ENCODE assay signal across 14 cellular contexts in genomic region chr7:18290865-18291264, GRCh38.
A peak's percentile ranks its signal among the peaks of the same experiment; 100 is the strongest.
DNase-seq lines count a peak whose midpoint lies in the region; ATAC-seq and TF ChIP-seq lines count a peak whose summit lies in the region.
"Had no signal": no experiment of that assay in that cellular context is flagged by ENCODE, and none has a peak within 500 bp of the region (broad histone marks: within the 10 kb centered on the region; RNA-seq: fewer than 3 reads in every experiment).

No MANE protein-coding gene starts in this region.

- no peak for DNase-seq in left ventricle myocardium inferior
- no peak for DNase-seq in left ventricle myocardium superior
- peak; percentile 54 for DNase-seq in NCI-H226
- DNase-seq in right cardiac atrium = no peak
- no peak for DNase-seq in vagina (ENCODE audit: extremely low spot score in 2 of 2)
- DNase-seq in Karpas-422 = no peak
- DNase-seq in NCI-H1092 treated with DMSO at 0.1 percent for 48 hours (lab: John Stamatoyannopoulos, UW) = no peak
- no peak for DNase-seq in tibial artery
- DNase-seq: activated CD4-positive, alpha-beta T cell treated with anti-CD3 and anti-CD28 coated beads, Interleukin-2, amount 50 U/mL, for 48 hours; NCI-H524 treated with DMSO at 0.1 percent for 48 hours; RPMI8226; T-helper 9 cell had no signal

- no peaks in the 10 kb centered on the region for H3K79me2 ChIP-seq in Karpas-422 (ENCODE audit: low read length)

- H3K9ac ChIP-seq in Karpas-422 (ENCODE audit: low read length) = no peak overlapping the region

- H3K27me3 ChIP-seq in left ventricle myocardium inferior (ENCODE audit: low read depth) (no peaks in the 10 kb centered on the region), right cardiac atrium (ENCODE audit: control insufficient read depth, insufficient read depth) (no peaks in the 10 kb centered on the region), vagina (no peaks in the 10 kb centered on the region), Karpas-422 (ENCODE audit: low read length) (no peaks in the 10 kb centered on the region), tibial artery (no peaks in the 10 kb centered on the region)
- H3K27me3 ChIP-seq: neutrophil had no signal

- H3K9me3 ChIP-seq in left ventricle myocardium inferior (replicated peaks) (no peaks in the 10 kb centered on the region), right cardiac atrium (ENCODE audit: control insufficient read depth, low read length) (no peaks in the 10 kb centered on the region), vagina (no peaks in the 10 kb centered on the region), Karpas-422 (ENCODE audit: low read length) (no peaks in the 10 kb centered on the region), tibial artery (no peaks in the 10 kb centered on the region)
- H3K9me3 ChIP-seq: neutrophil had no signal

- no peaks in the 10 kb centered on the region for H4K20me1 ChIP-seq in Karpas-422 (ENCODE audit: insufficient read depth, low read depth, low read length)

- no peaks in the 10 kb centered on the region for H3K36me3 ChIP-seq in left ventricle myocardium inferior
- H3K36me3 ChIP-seq in vagina = no peaks in the 10 kb centered on the region
- no peaks in the 10 kb centered on the region for H3K36me3 ChIP-seq in Karpas-422 (ENCODE audit: insufficient read depth, low read length)
- no peaks in the 10 kb centered on the region for H3K36me3 ChIP-seq in tibial artery
- H3K36me3 ChIP-seq: neutrophil had no signal

- ATAC-seq in left ventricle myocardium superior = no peak
- ATAC-seq in right cardiac atrium = no peak

- intact Hi-C loops in left ventricle myocardium inferior (cut with micrococcal nuclease) (no loop called here), left ventricle myocardium superior (cut with micrococcal nuclease) (loop anchor here (10.0 kb wide), 1 partner anchor 56 kb away; no protein-coding TSS in a partner anchor), right cardiac atrium (cut with DNase I) (no loop called here), vagina (cut with DNase I) (no loop called here), tibial artery (cut with DNase I; ENCODE audit: low total_unique reads) (no loop called here)

- H3K4me2 ChIP-seq in Karpas-422 (ENCODE audit: low read depth, low read length, poor library complexity, severe bottlenecking) = no peak overlapping the region

- peaks cover 31% of the 10 kb centered on the region for H3K4me1 ChIP-seq in left ventricle myocardium inferior
- H3K4me1 ChIP-seq in right cardiac atrium (ENCODE audit: control insufficient read depth, insufficient read depth, low read length) = no peaks in the 10 kb centered on the region
- H3K4me1 ChIP-seq in vagina = peaks cover 8% of the 10 kb centered on the region
- no peaks in the 10 kb centered on the region for H3K4me1 ChIP-seq in Karpas-422 (ENCODE audit: low read length)
- H3K4me1 ChIP-seq in tibial artery = no peaks in the 10 kb centered on the region

- H3K27ac ChIP-seq in left ventricle myocardium inferior (replicated peaks) (no peak overlapping the region), right cardiac atrium (ENCODE audit: low read length) (no peak overlapping the region), vagina (peak overlapping the region; percentile 17), Karpas-422 (ENCODE audit: low read length) (no peak overlapping the region), tibial artery (no peak overlapping the region)
- H3K27ac ChIP-seq: neutrophil had no signal

- WGBS in right cardiac atrium = 46% methylated on average over 1 of the region's 1 CpG

- no peaks in the 10 kb centered on the region for H3K9me2 ChIP-seq in Karpas-422 (replicated peaks; ENCODE audit: insufficient read depth, low read length)

- H3K4me3 ChIP-seq in left ventricle myocardium inferior (peak overlapping the region; percentile 23), right cardiac atrium (ENCODE audit: low read length) (peak overlapping the region; percentile 48), vagina (peak overlapping the region in 1 of 2 donors; percentile 2), Karpas-422 (ENCODE audit: low read length) (no peak overlapping the region), tibial artery (no peak overlapping the region)
- H3K4me3 ChIP-seq: lung had no signal

- no peak for TF ChIP-seq POLR2A in vagina (IDR thresholded peaks at IDR 0.05)

- H2AFZ ChIP-seq in Karpas-422 (ENCODE audit: low read length) = no peak overlapping the region

- no peak for TF ChIP-seq CTCF in left ventricle myocardium inferior (IDR thresholded peaks at IDR 0.05; ENCODE audit: borderline replicate concordance)
- no peak for TF ChIP-seq CTCF in vagina (IDR thresholded peaks at IDR 0.05)
- no peak for TF ChIP-seq CTCF in tibial artery (IDR thresholded peaks at IDR 0.05)

Comparison
In these comparisons a context has a peak if more than half of its experiments do, and no peak if none do; other contexts are left out.
1. H3K4me3 ChIP-seq: peak in left ventricle myocardium inferior (single experiment) and right cardiac atrium (single experiment); none in Karpas-422 (single experiment) and tibial artery (0 of 2).